Comparison of ENCODE assay signal across 14 cellular contexts in the genomic region with DNA sequence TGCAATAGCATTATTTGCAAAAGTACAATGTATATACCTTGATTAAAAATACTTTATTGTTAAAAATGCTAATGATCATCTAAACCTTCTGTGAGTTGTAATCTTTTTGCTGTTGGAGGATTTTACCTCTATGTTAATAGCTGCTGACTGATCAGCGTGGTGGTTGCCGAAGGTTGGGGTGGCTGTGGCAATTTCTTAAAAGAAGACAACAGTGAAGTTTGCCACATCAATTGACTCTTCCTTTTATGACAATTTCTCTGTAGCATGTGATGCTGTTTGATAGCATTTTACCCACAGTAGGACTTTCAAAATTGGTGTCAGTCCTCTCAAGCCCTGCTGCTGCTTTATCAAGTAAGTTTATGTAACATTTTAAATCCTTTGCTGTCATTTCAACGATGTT. TPM values are rescaled to one million over a fixed set of nuclear protein-coding genes. Genes with fewer than 3 reads are reported as not detected.
DNase-seq lines count a peak whose midpoint lies in the region; ATAC-seq and TF ChIP-seq lines count a peak whose summit lies in the region.
"Had no signal": no experiment of that assay in that cellular context is flagged by ENCODE, and none has a peak within 500 bp of the region (broad histone marks: within the 10 kb centered on the region; RNA-seq: fewer than 3 reads in every experiment).

No MANE protein-coding gene starts in this region.

- H3K27ac Mint-ChIP-seq in T-helper 1 cell treated with Interleukin-12 subunit alpha and Interleukin-12 subunit beta and Interleukin-4 antibody, amounts not matched to agents 30 μg/mL and 1 μg/mL, for 36 hours, result peak overlapping the region; percentile 3
- H3K27ac Mint-ChIP-seq in activated CD8-positive, alpha-beta memory T cell treated with anti-CD3 and anti-CD28 coated beads, Interleukin-2, amount 10 ng/mL, durations not matched to agents 7 days and 5 days, result no peak overlapping the region
- H3K27ac Mint-ChIP-seq in activated T-helper 2 cell treated with anti-CD3 and anti-CD28 coated beads, Interferon-gamma antibody, Interleukin-2, Interleukin-4, amounts not matched to agents 10 μg/mL and 5 μg/mL and 100 μg/mL, durations not matched to agents 14 hours and 24 hours and 36 hours, result peak overlapping the region; percentile 13
- H3K27ac Mint-ChIP-seq in stimulated activated effector memory CD8-positive, alpha-beta T cell treated with anti-CD3 and anti-CD28 coated beads, Interleukin-12 subunit alpha, Interleukin-12 subunit beta, amount 100 ng/mL, for 72 hours, result peak overlapping the region; percentile 7
- H3K27ac Mint-ChIP-seq in progenitor cell of endocrine pancreas, result no peak overlapping the region
- H3K27ac Mint-ChIP-seq: CD4-positive, alpha-beta T cell had no signal

- ATAC-seq in activated CD8-positive, alpha-beta memory T cell treated with anti-CD3 and anti-CD28 coated beads, Interleukin-2, amount 10 ng/mL, durations not matched to agents 7 days and 5 days, result peak; percentile 33
- ATAC-seq in stimulated activated effector memory CD8-positive, alpha-beta T cell treated with anti-CD3 and anti-CD28 coated beads, Interleukin-12 subunit alpha, Interleukin-12 subunit beta, amount 100 ng/mL, for 72 hours, result peak; percentile 16
- no peak for ATAC-seq in HG02840 (IDR thresholded peaks at IDR 0.05; ENCODE audit: low FRiP score, unreplicated experiment)
- ATAC-seq: A549 had no signal

- DNase-seq in T-helper 1 cell, result no peak
- peak; percentile 52 for DNase-seq in activated CD8-positive, alpha-beta memory T cell treated with anti-CD3 and anti-CD28 coated beads, Interleukin-2, amount 10 ng/mL, durations not matched to agents 7 days and 5 days
- no peak for DNase-seq in activated CD8-positive, alpha-beta memory T cell treated with anti-CD3 and anti-CD28 coated beads for 24 hours
- DNase-seq in activated T-helper 2 cell treated with anti-CD3 and anti-CD28 coated beads, Interferon-gamma antibody, Interleukin-2, Interleukin-4, amounts not matched to agents 10 μg/mL and 5 μg/mL and 100 μg/mL, durations not matched to agents 14 hours and 24 hours and 36 hours (ENCODE audit: low spot score), result no peak
- no peak for DNase-seq in stimulated activated effector memory CD8-positive, alpha-beta T cell treated with anti-CD3 and anti-CD28 coated beads, Interleukin-12 subunit alpha, Interleukin-12 subunit beta, amount 100 ng/mL, for 72 hours (ENCODE audit: low spot score in 2 of 2)
- DNase-seq in progenitor cell of endocrine pancreas (ENCODE audit: low spot score, unreplicated experiment), result no peak
- DNase-seq: AML-193; Caco-2; CD4-positive, alpha-beta T cell; GM23248 had no signal

- H3K9me3 Mint-ChIP-seq in T-helper 1 cell treated with Interleukin-12 subunit alpha and Interleukin-12 subunit beta and Interleukin-4 antibody, amounts not matched to agents 30 μg/mL and 1 μg/mL, for 36 hours, result peaks cover 11% of the 10 kb centered on the region
- H3K9me3 Mint-ChIP-seq in activated CD8-positive, alpha-beta memory T cell treated with anti-CD3 and anti-CD28 coated beads, Interleukin-2, amount 10 ng/mL, durations not matched to agents 7 days and 5 days (ENCODE audit: low read depth), result peaks cover 3% of the 10 kb centered on the region
- H3K9me3 Mint-ChIP-seq in activated T-helper 2 cell treated with anti-CD3 and anti-CD28 coated beads, Interferon-gamma antibody, Interleukin-2, Interleukin-4, amounts not matched to agents 10 μg/mL and 5 μg/mL and 100 μg/mL, durations not matched to agents 14 hours and 24 hours and 36 hours, result peaks cover 7% of the 10 kb centered on the region
- H3K9me3 Mint-ChIP-seq in stimulated activated effector memory CD8-positive, alpha-beta T cell treated with anti-CD3 and anti-CD28 coated beads, Interleukin-12 subunit alpha, Interleukin-12 subunit beta, amount 100 ng/mL, for 72 hours, result peaks cover 3% of the 10 kb centered on the region
- H3K9me3 Mint-ChIP-seq in progenitor cell of endocrine pancreas (ENCODE audit: low read depth), result peaks cover 3% of the 10 kb centered on the region

- H3K4me3 Mint-ChIP-seq in T-helper 1 cell treated with Interleukin-12 subunit alpha and Interleukin-12 subunit beta and Interleukin-4 antibody, amounts not matched to agents 30 μg/mL and 1 μg/mL, for 36 hours, result no peak overlapping the region
- H3K4me3 Mint-ChIP-seq in activated CD8-positive, alpha-beta memory T cell treated with anti-CD3 and anti-CD28 coated beads, Interleukin-2, amount 10 ng/mL, durations not matched to agents 7 days and 5 days, result no peak overlapping the region
- H3K4me3 Mint-ChIP-seq in activated T-helper 2 cell treated with anti-CD3 and anti-CD28 coated beads, Interferon-gamma antibody, Interleukin-2, Interleukin-4, amounts not matched to agents 10 μg/mL and 5 μg/mL and 100 μg/mL, durations not matched to agents 14 hours and 24 hours and 36 hours (ENCODE audit: low read depth), result no peak overlapping the region
- H3K4me3 Mint-ChIP-seq in stimulated activated effector memory CD8-positive, alpha-beta T cell treated with anti-CD3 and anti-CD28 coated beads, Interleukin-12 subunit alpha, Interleukin-12 subunit beta, amount 100 ng/mL, for 72 hours, result no peak overlapping the region
- H3K4me3 Mint-ChIP-seq in progenitor cell of endocrine pancreas (ENCODE audit: low read depth), result no peak overlapping the region
- H3K4me3 Mint-ChIP-seq: CD4-positive, alpha-beta T cell had no signal

- CTCF ChIA-PET in activated CD8-positive, alpha-beta memory T cell treated with anti-CD3 and anti-CD28 coated beads, Interleukin-2, amount 10 ng/mL, durations not matched to agents 7 days and 5 days (lab: Charles Lee), result interaction anchor here (1.1 kb wide), 1 partner anchor 13 kb away, joined by 3 read pairs; no protein-coding TSS in a partner anchor

- no peaks in the 10 kb centered on the region for H3K36me3 Mint-ChIP-seq in T-helper 1 cell treated with Interleukin-12 subunit alpha and Interleukin-12 subunit beta and Interleukin-4 antibody, amounts not matched to agents 30 μg/mL and 1 μg/mL, for 36 hours (ENCODE audit: low read depth)
- peaks cover 22% of the 10 kb centered on the region for H3K36me3 Mint-ChIP-seq in activated CD8-positive, alpha-beta memory T cell treated with anti-CD3 and anti-CD28 coated beads, Interleukin-2, amount 10 ng/mL, durations not matched to agents 7 days and 5 days
- peaks cover 6% of the 10 kb centered on the region for H3K36me3 Mint-ChIP-seq in activated T-helper 2 cell treated with anti-CD3 and anti-CD28 coated beads, Interferon-gamma antibody, Interleukin-2, Interleukin-4, amounts not matched to agents 10 μg/mL and 5 μg/mL and 100 μg/mL, durations not matched to agents 14 hours and 24 hours and 36 hours (ENCODE audit: low read depth)
- H3K36me3 Mint-ChIP-seq in stimulated activated effector memory CD8-positive, alpha-beta T cell treated with anti-CD3 and anti-CD28 coated beads, Interleukin-12 subunit alpha, Interleukin-12 subunit beta, amount 100 ng/mL, for 72 hours, result peaks cover 6% of the 10 kb centered on the region
- no peaks in the 10 kb centered on the region for H3K36me3 Mint-ChIP-seq in progenitor cell of endocrine pancreas (ENCODE audit: insufficient read depth)

- intact Hi-C loops in activated T-helper 2 cell treated with anti-CD3 and anti-CD28 coated beads, Interferon-gamma antibody, Interleukin-2, Interleukin-4, amounts not matched to agents 10 μg/mL and 5 μg/mL and 100 μg/mL, durations not matched to agents 14 hours and 24 hours and 36 hours (cut with micrococcal nuclease), result no loop called here

- no peak for TF ChIP-seq CTCF in progenitor cell of endocrine pancreas (IDR thresholded peaks at IDR 0.05; ENCODE audit: unreplicated experiment)

- H3K27me3 Mint-ChIP-seq in T-helper 1 cell treated with Interleukin-12 subunit alpha and Interleukin-12 subunit beta and Interleukin-4 antibody, amounts not matched to agents 30 μg/mL and 1 μg/mL, for 36 hours (ENCODE audit: low read depth), result peaks cover 3% of the 10 kb centered on the region
- H3K27me3 Mint-ChIP-seq in activated CD8-positive, alpha-beta memory T cell treated with anti-CD3 and anti-CD28 coated beads, Interleukin-2, amount 10 ng/mL, durations not matched to agents 7 days and 5 days, result peaks cover 27% of the 10 kb centered on the region
- H3K27me3 Mint-ChIP-seq in activated T-helper 2 cell treated with anti-CD3 and anti-CD28 coated beads, Interferon-gamma antibody, Interleukin-2, Interleukin-4, amounts not matched to agents 10 μg/mL and 5 μg/mL and 100 μg/mL, durations not matched to agents 14 hours and 24 hours and 36 hours (ENCODE audit: low read depth), result peaks cover 6% of the 10 kb centered on the region
- H3K27me3 Mint-ChIP-seq in progenitor cell of endocrine pancreas, result no peaks in the 10 kb centered on the region

- peaks cover 20% of the 10 kb centered on the region for H3K4me1 Mint-ChIP-seq in T-helper 1 cell treated with Interleukin-12 subunit alpha and Interleukin-12 subunit beta and Interleukin-4 antibody, amounts not matched to agents 30 μg/mL and 1 μg/mL, for 36 hours (ENCODE audit: low read depth)
- H3K4me1 Mint-ChIP-seq in activated CD8-positive, alpha-beta memory T cell treated with anti-CD3 and anti-CD28 coated beads, Interleukin-2, amount 10 ng/mL, durations not matched to agents 7 days and 5 days, result peaks cover 38% of the 10 kb centered on the region
- H3K4me1 Mint-ChIP-seq in activated T-helper 2 cell treated with anti-CD3 and anti-CD28 coated beads, Interferon-gamma antibody, Interleukin-2, Interleukin-4, amounts not matched to agents 10 μg/mL and 5 μg/mL and 100 μg/mL, durations not matched to agents 14 hours and 24 hours and 36 hours (ENCODE audit: low read depth), result peaks cover 31% of the 10 kb centered on the region
- H3K4me1 Mint-ChIP-seq in stimulated activated effector memory CD8-positive, alpha-beta T cell treated with anti-CD3 and anti-CD28 coated beads, Interleukin-12 subunit alpha, Interleukin-12 subunit beta, amount 100 ng/mL, for 72 hours, result peaks cover 9% of the 10 kb centered on the region
- H3K4me1 Mint-ChIP-seq in progenitor cell of endocrine pancreas (ENCODE audit: low read depth), result peaks cover 2% of the 10 kb centered on the region

RNA-seq across cellular contexts. Expression of gene ENTPD1, which starts 16.9 kb away (rescaled TPM):
- 100 to 1,000 TPM; 150 to 395 TPM for total RNA-seq in activated CD8-positive, alpha-beta memory T cell treated with anti-CD3 and anti-CD28 coated beads, Interleukin-2, amount 10 ng/mL, durations not matched to agents 7 days and 5 days
- total RNA-seq in activated T-helper 2 cell treated with anti-CD3 and anti-CD28 coated beads, Interferon-gamma antibody, Interleukin-2, Interleukin-4, amounts not matched to agents 10 μg/mL and 5 μg/mL and 100 μg/mL, durations not matched to agents 14 hours and 24 hours and 36 hours, result 37.1 and 37.5 TPM in 2 replicates
- 0.29 TPM in 1 of 2 replicates, not detected in the other for total RNA-seq in progenitor cell of endocrine pancreas
- total RNA-seq: GM23248, HT1080 had no signal

RNA-seq across cellular contexts. Expression of gene TCTN3, which starts 45.3 kb away (rescaled TPM):
- 10 to 100 TPM; 29.7 to 69.2 TPM for total RNA-seq in activated CD8-positive, alpha-beta memory T cell treated with anti-CD3 and anti-CD28 coated beads, Interleukin-2, amount 10 ng/mL, durations not matched to agents 7 days and 5 days
- total RNA-seq in activated T-helper 2 cell treated with anti-CD3 and anti-CD28 coated beads, Interferon-gamma antibody, Interleukin-2, Interleukin-4, amounts not matched to agents 10 μg/mL and 5 μg/mL and 100 μg/mL, durations not matched to agents 14 hours and 24 hours and 36 hours, result 66.5 and 71.3 TPM in 2 replicates
- 61.8 and 62.0 TPM in 2 replicates for total RNA-seq in progenitor cell of endocrine pancreas

Comparison
In these comparisons a context has a peak if more than half of its experiments do, and no peak if none do; other contexts are left out.
1. H3K27ac Mint-ChIP-seq: peak in T-helper 1 cell treated with Interleukin-12 subunit alpha and Interleukin-12 subunit beta and Interleukin-4 antibody, amounts not matched to agents 30 μg/mL and 1 μg/mL, for 36 hours (single experiment), activated T-helper 2 cell treated with anti-CD3 and anti-CD28 coated beads, Interferon-gamma antibody, Interleukin-2, Interleukin-4, amounts not matched to agents 10 μg/mL and 5 μg/mL and 100 μg/mL, durations not matched to agents 14 hours and 24 hours and 36 hours (single experiment) and stimulated activated effector memory CD8-positive, alpha-beta T cell treated with anti-CD3 and anti-CD28 coated beads, Interleukin-12 subunit alpha, Interleukin-12 subunit beta, amount 100 ng/mL, for 72 hours (single experiment); none in activated CD8-positive, alpha-beta memory T cell treated with anti-CD3 and anti-CD28 coated beads, Interleukin-2, amount 10 ng/mL, durations not matched to agents 7 days and 5 days (single experiment) and progenitor cell of endocrine pancreas (single experiment).
2. RNA of gene ENTPD1, which starts 16.9 kb away (total RNA-seq): 150 to 395 TPM in activated CD8-positive, alpha-beta memory T cell treated with anti-CD3 and anti-CD28 coated beads, Interleukin-2, amount 10 ng/mL, durations not matched to agents 7 days and 5 days and 37.1 to 37.5 TPM in activated T-helper 2 cell treated with anti-CD3 and anti-CD28 coated beads, Interferon-gamma antibody, Interleukin-2, Interleukin-4, amounts not matched to agents 10 μg/mL and 5 μg/mL and 100 μg/mL, durations not matched to agents 14 hours and 24 hours and 36 hours; 0.29 TPM in progenitor cell of endocrine pancreas; every median in the first group is over 10 times any median in the second.